ENCODE assay signal across 30 cellular contexts in genomic region chr9:5858833-5859232, GRCh38. TPM values are rescaled to one million over a fixed set of nuclear protein-coding genes. Genes with fewer than 3 reads are reported as not detected.
"Had no signal": no experiment of that assay in that cellular context is flagged by ENCODE, and none has a peak within 500 bp of the region (broad histone marks: within the 10 kb centered on the region; RNA-seq: fewer than 3 reads in every experiment).

No MANE protein-coding gene starts in this region.

- H3K4me3 Mint-ChIP-seq: memory B cell; naive thymus-derived CD4-positive, alpha-beta T cell had no signal

- H3K4me1 ChIP-seq: esophagus squamous epithelium, gastrocnemius medialis, left lung had no signal

- H3K9me3 Mint-ChIP-seq: memory B cell had no signal

- ATAC-seq: esophagus mucosa; gastrocnemius medialis; left cardiac atrium; left lung; naive thymus-derived CD4-positive, alpha-beta T cell had no signal

- H3K27ac ChIP-seq: coronary artery, dorsolateral prefrontal cortex, epithelial cell of prostate, esophagus squamous epithelium, gastrocnemius medialis, heart right ventricle, left lung had no signal

- H3K4me1 Mint-ChIP-seq: memory B cell had no signal

- H3K4me3 ChIP-seq: coronary artery, dorsolateral prefrontal cortex, esophagus squamous epithelium, gastrocnemius medialis, heart right ventricle, left lung, lung had no signal

- H3K9me3 ChIP-seq: esophagus squamous epithelium, gastrocnemius medialis, heart right ventricle, left lung had no signal

- H3K36me3 ChIP-seq: left lung had no signal

- FAIRE-seq: colon, islet of Langerhans, keratinocyte had no signal

- H3K27me3 Mint-ChIP-seq: memory B cell; naive thymus-derived CD4-positive, alpha-beta T cell had no signal

- H3K27ac Mint-ChIP-seq: memory B cell; naive thymus-derived CD4-positive, alpha-beta T cell had no signal

- H3K27me3 ChIP-seq: dorsolateral prefrontal cortex, esophagus squamous epithelium, gastrocnemius medialis, heart right ventricle, left lung had no signal

- DNase-seq: dermis blood vessel endothelial cell; dorsolateral prefrontal cortex; effector CD4-positive, alpha-beta T cell; effector memory CD4-positive, alpha-beta T cell; erythroblast; esophagus squamous epithelium; foreskin fibroblast; foreskin melanocyte; gastrocnemius medialis; glutamatergic neuron; head of caudate nucleus; heart right ventricle; hippocampal formation; left cardiac atrium; left lung; mammary epithelial cell; mesendoderm; midbrain; naive thymus-derived CD4-positive, alpha-beta T cell had no signal

RNA-seq across cellular contexts. Expression of gene MLANA, which starts 31.9 kb away (rescaled TPM):
- total RNA-seq: dermis blood vessel endothelial cell; dorsolateral prefrontal cortex; esophagus mucosa; esophagus squamous epithelium; gastrocnemius medialis; glomerular endothelial cell; heart right ventricle; kidney epithelial cell; left cardiac atrium; left lung; lung; mammary epithelial cell; mucosa of gallbladder; naive thymus-derived CD4-positive, alpha-beta T cell had no signal
- polyA plus RNA-seq: heart right ventricle, keratinocyte, lung, mammary epithelial cell had no signal
